ENCODE assay signal across 23 cellular contexts in the genomic region with DNA sequence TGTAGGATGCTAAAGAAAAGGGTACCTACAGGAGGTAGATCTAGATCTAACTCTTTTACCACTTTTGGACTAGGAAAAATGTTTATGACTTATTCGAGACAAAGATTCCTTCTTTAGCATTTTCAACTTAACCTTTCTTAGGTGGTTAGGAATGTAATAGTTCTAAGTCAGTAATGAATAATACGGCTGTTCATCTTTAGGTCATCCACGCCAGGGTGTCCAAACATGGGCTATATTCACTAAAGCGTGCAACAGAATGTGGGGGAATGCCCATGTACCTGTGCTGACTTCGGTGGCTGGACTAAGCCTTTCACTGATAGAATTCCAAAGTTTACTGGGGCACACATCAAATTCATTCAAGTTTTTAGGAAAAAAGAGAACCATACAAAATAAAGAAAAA.
"Had no signal": no experiment of that assay in that cellular context is flagged by ENCODE, and none has a peak within 500 bp of the region (broad histone marks: within the 10 kb centered on the region; RNA-seq: fewer than 3 reads in every experiment).

No MANE protein-coding gene starts in this region.

- H3K36me3 Mint-ChIP-seq: immature natural killer cell, natural killer cell, WTC11 had no signal

- H3K9me3 ChIP-seq: gastroesophageal sphincter, heart right ventricle, neutrophil, pancreas, suprapubic skin, transverse colon, vagina had no signal

- H3K4me3 Mint-ChIP-seq: activated CD4-positive, alpha-beta T cell treated with anti-CD3 and anti-CD28 coated beads for 36 hours; dendritic cell treated with granulocyte-macrophage colony-stimulating factor and Interleukin-4, amounts not matched to agents 40 ng/mL and 50 ng/mL, for 4 days; effector memory CD8-positive, alpha-beta T cell; immature natural killer cell; natural killer cell; stimulated activated naive CD8-positive, alpha-beta T cell treated with anti-CD3 and anti-CD28 coated beads, Interleukin-15, amount 100 ng/mL, for 72 hours; WTC11 had no signal

- H3K27ac ChIP-seq: heart right ventricle, neutrophil, pancreas, suprapubic skin, transverse colon, vagina had no signal

- FAIRE-seq: pancreas had no signal

- H3K9me3 Mint-ChIP-seq: activated T-helper 2 cell treated with anti-CD3 and anti-CD28 coated beads, Interferon-gamma antibody, Interleukin-2, Interleukin-4, amounts not matched to agents 10 μg/mL and 5 μg/mL and 100 μg/mL, durations not matched to agents 14 hours and 24 hours and 36 hours; dendritic cell treated with granulocyte-macrophage colony-stimulating factor and Interleukin-4, amounts not matched to agents 40 ng/mL and 50 ng/mL, for 4 days; effector memory CD8-positive, alpha-beta T cell; immature natural killer cell; natural killer cell; stimulated activated naive CD8-positive, alpha-beta T cell treated with anti-CD3 and anti-CD28 coated beads, Interleukin-15, amount 100 ng/mL, for 72 hours; WTC11 had no signal

- DNase-seq: activated CD4-positive, alpha-beta T cell treated with anti-CD3 and anti-CD28 coated beads for 36 hours; activated CD4-positive, alpha-beta T cell treated with anti-CD3 and anti-CD28 coated beads, Interleukin-2, amount 50 U/mL, for 48 hours; activated naive CD4-positive, alpha-beta T cell treated with Interleukin-2 at 50 U/mL for 16 hours; activated T-cell treated with anti-CD3 and anti-CD28 coated beads, Interleukin-2, amount 50 U/mL, for 1 hour; effector memory CD8-positive, alpha-beta T cell; heart right ventricle; immature natural killer cell; left cardiac atrium; natural killer cell; pancreas; stimulated activated CD4-positive, alpha-beta T cell treated with anti-CD3 and anti-CD28 coated beads, Interleukin-4, amount 100 ng/mL, for 1 hour; stimulated activated naive CD8-positive, alpha-beta T cell treated with anti-CD3 and anti-CD28 coated beads, Interleukin-15, amount 100 ng/mL, for 72 hours; transverse colon had no signal

- H3K4me1 ChIP-seq: transverse colon had no signal

- H3K4me3 ChIP-seq: gastroesophageal sphincter, heart right ventricle, pancreas, smooth muscle cell, suprapubic skin, transverse colon, vagina had no signal

- ATAC-seq: activated CD4-positive, alpha-beta T cell treated with anti-CD3 and anti-CD28 coated beads for 36 hours; effector memory CD8-positive, alpha-beta T cell; esophagus mucosa; gastroesophageal sphincter; heart right ventricle; left cardiac atrium; natural killer cell; sciatic nerve; stimulated activated naive CD8-positive, alpha-beta T cell treated with anti-CD3 and anti-CD28 coated beads, Interleukin-15, amount 100 ng/mL, for 72 hours; WTC11 had no signal

- H3K36me3 ChIP-seq: gastroesophageal sphincter, heart right ventricle, neutrophil, pancreas, suprapubic skin, transverse colon, vagina had no signal

- H3K27ac Mint-ChIP-seq: activated CD4-positive, alpha-beta T cell treated with anti-CD3 and anti-CD28 coated beads for 36 hours; activated T-helper 2 cell treated with anti-CD3 and anti-CD28 coated beads, Interferon-gamma antibody, Interleukin-2, Interleukin-4, amounts not matched to agents 10 μg/mL and 5 μg/mL and 100 μg/mL, durations not matched to agents 14 hours and 24 hours and 36 hours; dendritic cell treated with granulocyte-macrophage colony-stimulating factor and Interleukin-4, amounts not matched to agents 40 ng/mL and 50 ng/mL, for 4 days; immature natural killer cell; natural killer cell; stimulated activated naive CD8-positive, alpha-beta T cell treated with anti-CD3 and anti-CD28 coated beads, Interleukin-15, amount 100 ng/mL, for 72 hours had no signal

- H3K27me3 Mint-ChIP-seq: activated CD4-positive, alpha-beta T cell treated with anti-CD3 and anti-CD28 coated beads for 36 hours; stimulated activated naive CD8-positive, alpha-beta T cell treated with anti-CD3 and anti-CD28 coated beads, Interleukin-15, amount 100 ng/mL, for 72 hours had no signal

- H3K27me3 ChIP-seq: gastroesophageal sphincter, heart right ventricle, neutrophil, pancreas, suprapubic skin, transverse colon, vagina had no signal
